Comparison of ENCODE assay signal across 10 cellular contexts in genomic region chr9:125455132-125455531, GRCh38.
"Had no signal": no experiment of that assay in that cellular context is flagged by ENCODE, and none has a peak within 500 bp of the region (broad histone marks: within the 10 kb centered on the region; RNA-seq: fewer than 3 reads in every experiment).

No MANE protein-coding gene starts in this region.

- H3K9ac ChIP-seq: GM23248 had no signal

- H3K27ac Mint-ChIP-seq: GM23338, HFFc6 had no signal

- H2AFZ ChIP-seq: GM23248, GM23338 had no signal

- FAIRE-seq: H1, H54 had no signal

- H3K27ac ChIP-seq: GM23248 had no signal

- ATAC-seq: GM23338, HCT116 had no signal

- DNase-seq: GM23248, GOT3, H7, HCEC 1CT, HFFc6 had no signal

- H3K4me3 Mint-ChIP-seq: GM23338, HFFc6 had no signal

- H3K4me3 ChIP-seq: GM23248, GM23338, HAP-1 had no signal
